ENCODE assay signal across 22 cellular contexts in genomic region chr7:123199869-123200268, GRCh38. TPM values are rescaled to one million over a fixed set of nuclear protein-coding genes. Genes with fewer than 3 reads are reported as not detected.
A peak's percentile ranks its signal among the peaks of the same experiment; 100 is the strongest.
DNase-seq lines count a peak whose midpoint lies in the region; ATAC-seq and TF ChIP-seq lines count a peak whose summit lies in the region.
"Had no signal": no experiment of that assay in that cellular context is flagged by ENCODE, and none has a peak within 500 bp of the region (broad histone marks: within the 10 kb centered on the region; RNA-seq: fewer than 3 reads in every experiment).

Gene SLC13A1, minus strand, starts transcription at chr7:123199969. Its CDS starts 23 bp downstream, at chr7:123199946.

- no peaks in the 10 kb centered on the region for H3F3A ChIP-seq in PC-3 (ENCODE audit: low read length, unreplicated experiment)

- H3K4me2 ChIP-seq in PC-3 (ENCODE audit: low read length): no peak within 1 kb of the TSS
- H3K4me2 ChIP-seq: BLaER1 had no signal

- no peak within 1 kb of the TSS for H2AFZ ChIP-seq in PC-3 (ENCODE audit: low read length)

- H3K27me3 ChIP-seq in body of pancreas (no peaks in the 10 kb centered on the region), PC-3 (ENCODE audit: low read length) (no peaks in the 10 kb centered on the region)
- H3K27me3 ChIP-seq: BLaER1 had no signal

- H3K27ac Mint-ChIP-seq in stimulated activated naive CD8-positive, alpha-beta T cell treated with anti-CD3 and anti-CD28 coated beads, Interleukin-15, Interleukin-2, amounts not matched to agents 100 ng/mL and 50 ng/mL, for 24 hours: peak within 1 kb of the TSS; percentile 33
- H3K27ac Mint-ChIP-seq: CD8-positive, alpha-beta T cell; HFFc6; IgD-negative memory B cell had no signal

- TF ChIP-seq POLR2A in body of pancreas (IDR thresholded peaks at IDR 0.05): no peak

- TF ChIP-seq CTCF in body of pancreas (IDR thresholded peaks at IDR 0.05) (no peak), PC-3 (conservative IDR thresholded peaks at IDR 0.05; ENCODE audit: low read depth, low read length) (no peak)

- H3K9me2 ChIP-seq in PC-3 (replicated peaks; ENCODE audit: low read length): no peaks in the 10 kb centered on the region

- CTCF ChIA-PET in PC-3 (lab: Charles Lee): no interaction called here

- no peak within 1 kb of the TSS for H3K4me3 ChIP-seq in body of pancreas
- H3K4me3 ChIP-seq in PC-3 (ENCODE audit: low read length): no peak within 1 kb of the TSS
- H3K4me3 ChIP-seq: BLaER1, GM12878 had no signal

- DNase-seq in stimulated activated naive CD8-positive, alpha-beta T cell treated with anti-CD3 and anti-CD28 coated beads, Interleukin-15, Interleukin-2, amounts not matched to agents 100 U/mL and 50 U/mL, for 24 hours: no peak
- no peak for DNase-seq in body of pancreas
- no peak for DNase-seq in mucosa of gallbladder (ENCODE audit: low spot score)
- DNase-seq in NCI-H510A (lab: John Stamatoyannopoulos, UW): no peak
- DNase-seq in PC-3: no peak
- DNase-seq: 8988T; Calu3; CD8-positive, alpha-beta T cell; DMS79 treated with DMSO at 0.1 percent for 48 hours; GF-D8; GOT3; H7; HFFc6 had no signal

- 72 to 78% methylated on average over 4 of the region's 4 CpGs for WGBS in body of pancreas, 2 donors

- no peaks in the 10 kb centered on the region for H3K36me3 Mint-ChIP-seq in stimulated activated naive CD8-positive, alpha-beta T cell treated with anti-CD3 and anti-CD28 coated beads, Interleukin-15, Interleukin-2, amounts not matched to agents 100 ng/mL and 50 ng/mL, for 24 hours (ENCODE audit: low read depth)
- H3K36me3 Mint-ChIP-seq: CD8-positive, alpha-beta T cell; IgD-negative memory B cell had no signal

- BruUV-seq in PC-3 (replicated peaks; lab: Mats Ljungman, UMichigan): no TSS peak

- peaks cover 53% of the 10 kb centered on the region for H3K4me1 ChIP-seq in body of pancreas
- H3K4me1 ChIP-seq in PC-3 (ENCODE audit: insufficient read depth, low read length): no peaks in the 10 kb centered on the region
- H3K4me1 ChIP-seq: BLaER1 had no signal

- H3K27ac ChIP-seq in body of pancreas (peak within 1 kb of the TSS; percentile 53 to 80 (median 72)), PC-3 (ENCODE audit: low read length) (no peak within 1 kb of the TSS)
- H3K27ac ChIP-seq: BLaER1 had no signal

- H3K36me3 ChIP-seq in body of pancreas (replicated peaks in 1 of 2; ENCODE audit: insufficient read depth in 1 of 2, low read depth in 2 of 2) (no peaks in the 10 kb centered on the region), PC-3 (ENCODE audit: low read depth, low read length) (no peaks in the 10 kb centered on the region)
- H3K36me3 ChIP-seq: BLaER1 had no signal

- H3K27me3 Mint-ChIP-seq in stimulated activated naive CD8-positive, alpha-beta T cell treated with anti-CD3 and anti-CD28 coated beads, Interleukin-15, Interleukin-2, amounts not matched to agents 100 ng/mL and 50 ng/mL, for 24 hours: no peaks in the 10 kb centered on the region
- H3K27me3 Mint-ChIP-seq: IgD-negative memory B cell had no signal

- no peak within 1 kb of the TSS for H3K9ac ChIP-seq in PC-3 (ENCODE audit: low read length)
- H3K9ac ChIP-seq: BLaER1 had no signal

- ATAC-seq in stimulated activated naive CD8-positive, alpha-beta T cell treated with anti-CD3 and anti-CD28 coated beads, Interleukin-15, Interleukin-2, amounts not matched to agents 100 U/mL and 50 U/mL, for 24 hours: no peak
- ATAC-seq in body of pancreas (no peak), GM18519 (IDR thresholded peaks at IDR 0.05; ENCODE audit: low FRiP score, unreplicated experiment) (no peak), PC-3 (no peak), GM21825 (IDR thresholded peaks at IDR 0.05; ENCODE audit: unreplicated experiment) (no peak)
- ATAC-seq: CD8-positive, alpha-beta T cell; GM12878; HCT116; HepG2 had no signal

- no peaks in the 10 kb centered on the region for H3K9me3 ChIP-seq in body of pancreas
- H3K9me3 ChIP-seq in PC-3 (ENCODE audit: low read length): no peaks in the 10 kb centered on the region
- H3K9me3 ChIP-seq: BLaER1 had no signal

- no peaks in the 10 kb centered on the region for H3K4me1 Mint-ChIP-seq in stimulated activated naive CD8-positive, alpha-beta T cell treated with anti-CD3 and anti-CD28 coated beads, Interleukin-15, Interleukin-2, amounts not matched to agents 100 ng/mL and 50 ng/mL, for 24 hours (ENCODE audit: low read depth)
- H3K4me1 Mint-ChIP-seq: IgD-negative memory B cell had no signal

- intact Hi-C loops in body of pancreas (cut with DNase I) (no loop called here), PC-3 (cut with micrococcal nuclease) (no loop called here)

- H4K20me1 ChIP-seq in PC-3 (ENCODE audit: low read length): no peaks in the 10 kb centered on the region
- H4K20me1 ChIP-seq: BLaER1 had no signal

- H3K79me2 ChIP-seq in PC-3 (ENCODE audit: low read length): no peaks in the 10 kb centered on the region

- H3K9me3 Mint-ChIP-seq in stimulated activated naive CD8-positive, alpha-beta T cell treated with anti-CD3 and anti-CD28 coated beads, Interleukin-15, Interleukin-2, amounts not matched to agents 100 ng/mL and 50 ng/mL, for 24 hours: no peaks in the 10 kb centered on the region
- H3K9me3 Mint-ChIP-seq: IgD-negative memory B cell had no signal

- H3K4me3 Mint-ChIP-seq in stimulated activated naive CD8-positive, alpha-beta T cell treated with anti-CD3 and anti-CD28 coated beads, Interleukin-15, Interleukin-2, amounts not matched to agents 100 ng/mL and 50 ng/mL, for 24 hours: no peak within 1 kb of the TSS
- H3K4me3 Mint-ChIP-seq: CD8-positive, alpha-beta T cell; HFFc6; IgD-negative memory B cell had no signal

- POLR2A ChIA-PET in PC-3 (lab: Charles Lee; ENCODE audit: unreplicated experiment): no interaction called here

RNA-seq across cellular contexts. Expression of gene SLC13A1, which starts in this region (rescaled TPM):
- total RNA-seq in body of pancreas (under 1 TPM in 1 of 2 donors, not detected in 1; under 0.01 TPM), mucosa of gallbladder (132 TPM), PC-3 (2014; rRNA removed) (not detected in 2 replicates)
- total RNA-seq: A673; Calu3; CD8-positive, alpha-beta T cell; H7; HepG2; HFFc6 had no signal

Comparison
In these comparisons a context has a peak if more than half of its experiments do, and no peak if none do; other contexts are left out.
1. RNA of gene SLC13A1 (total RNA-seq): 132 TPM in mucosa of gallbladder (single experiment); under 0.01 TPM in body of pancreas and not detected in PC-3; every median in the first group is over 100 times any median in the second.